8 cellular contexts compared by ENCODE assay signal in the genomic region with DNA sequence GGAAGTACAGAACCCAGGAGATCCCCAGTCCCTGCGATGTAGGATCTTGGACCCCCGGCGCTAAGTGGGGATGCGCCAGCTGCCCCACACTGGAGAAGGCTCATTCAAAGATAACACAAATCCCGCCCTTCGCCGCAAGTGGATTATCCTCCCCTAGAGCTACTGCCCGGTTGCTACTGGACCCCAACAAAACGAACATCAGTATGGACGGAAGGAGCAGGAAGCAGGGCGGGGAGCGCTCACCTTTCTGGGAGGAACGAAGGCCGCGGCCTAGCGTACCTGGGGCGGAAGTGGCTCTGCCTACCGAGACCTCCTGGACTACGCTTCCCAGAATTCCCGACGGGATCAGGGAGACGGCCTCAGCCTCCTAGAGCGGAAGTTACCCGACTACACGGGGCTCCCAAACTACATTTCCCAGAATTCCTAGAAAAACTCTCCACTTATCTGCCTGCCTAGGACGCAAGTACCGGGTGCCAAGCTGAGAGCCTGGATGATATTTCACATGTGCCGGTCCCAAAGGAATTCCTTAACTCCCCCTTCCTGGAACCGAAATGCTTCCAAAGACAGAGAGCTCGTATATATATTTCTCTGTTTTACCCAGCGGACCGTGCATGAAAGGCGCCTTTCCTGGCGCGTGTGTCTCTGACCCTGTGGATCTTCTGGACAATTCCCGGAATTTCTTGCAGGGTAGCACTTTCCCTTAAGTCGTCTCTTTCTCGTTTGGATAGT. TPM values are rescaled to one million over a fixed set of nuclear protein-coding genes. Genes with fewer than 3 reads are reported as not detected.
A peak's percentile ranks its signal among the peaks of the same experiment; 100 is the strongest.
DNase-seq lines count a peak whose midpoint lies in the region; ATAC-seq and TF ChIP-seq lines count a peak whose summit lies in the region.

A gene (minus strand): TSS at position 298 of the 729 bp plus-strand sequence. CDS start 16,141 bp downstream, outside the sequence.

- H3K27me3 ChIP-seq in SJSA1 (replicated peaks) (no peaks in the 10 kb centered on the region), left lung (no peaks in the 10 kb centered on the region)
- no peaks in the 10 kb centered on the region for H3K27me3 ChIP-seq in effector memory CD4-positive, alpha-beta T cell (replicated peaks; ENCODE audit: control insufficient read depth, insufficient read depth, low read length, poor library complexity, severe bottlenecking)

- peak; percentile 100 for ATAC-seq in left lung
- no peak for ATAC-seq in HG03196 (IDR thresholded peaks at IDR 0.05; ENCODE audit: unreplicated experiment)
- no peak for ATAC-seq in HG02981 (IDR thresholded peaks at IDR 0.05; ENCODE audit: unreplicated experiment)

- DNase-seq in Caki2 (ENCODE audit: low read depth) (peak; percentile 92), LHCN-M2 (ENCODE audit: low read depth) (peak; percentile 94), SJSA1 (ENCODE audit: low read depth in 1 of 2, low spot score in 2 of 2) (peak; percentile 82 to 90), left lung (peak; percentile 87 to 92)
- DNase-seq in effector memory CD4-positive, alpha-beta T cell = no peak
- peak; percentile 2 for DNase-seq in stimulated activated CD4-positive, alpha-beta T cell treated with anti-CD3 and anti-CD28 coated beads, Interleukin-4, amount 100 ng/mL, for 1 hour

- H3K9me3 ChIP-seq in SJSA1 (replicated peaks) (no peaks in the 10 kb centered on the region), left lung (peaks cover 0 to 32% of the 10 kb centered on the region in 2 donors)
- H3K9me3 ChIP-seq in effector memory CD4-positive, alpha-beta T cell (ENCODE audit: control insufficient read depth, low read length) = no peaks in the 10 kb centered on the region

- H3K36me3 ChIP-seq in SJSA1 (no peaks in the 10 kb centered on the region; the same call in 1 of the 2 replicates), left lung (no peaks in the 10 kb centered on the region)
- no peaks in the 10 kb centered on the region for H3K36me3 ChIP-seq in effector memory CD4-positive, alpha-beta T cell (ENCODE audit: control insufficient read depth, insufficient read depth, low read length)

- intact Hi-C loops in left lung (cut with DNase I) = no loop called here

- H3K27ac ChIP-seq in SJSA1 (no peak within 1 kb of the TSS), left lung (no peak within 1 kb of the TSS)
- H3K27ac ChIP-seq in effector memory CD4-positive, alpha-beta T cell (ENCODE audit: insufficient read depth, low read length, poor library complexity, severe bottlenecking) = no peak within 1 kb of the TSS

- H3K4me3 ChIP-seq in SJSA1 (peak within 1 kb of the TSS; percentile 54), left lung (peak within 1 kb of the TSS; percentile 52 to 55)
- H3K4me3 ChIP-seq in effector memory CD4-positive, alpha-beta T cell (ENCODE audit: insufficient read depth, low read depth, low read length, poor library complexity, severe bottlenecking) = peak within 1 kb of the TSS; percentile 28

- H3K4me1 ChIP-seq in SJSA1 (replicated peaks) (no peaks in the 10 kb centered on the region), left lung (peaks cover 5% of the 10 kb centered on the region in 2 donors)
- H3K4me1 ChIP-seq in effector memory CD4-positive, alpha-beta T cell (ENCODE audit: control insufficient read depth, insufficient read depth, low read length, poor library complexity, severe bottlenecking) = no peaks in the 10 kb centered on the region

- TF ChIP-seq CTCF in left lung (IDR thresholded peaks at IDR 0.05) = no peak

- in situ Hi-C loops in Caki2 (cut with HindIII; ENCODE audit: low pct_unique_long_range_greater_than_20kb, low sequenced_read_pairs) = no loop called here

RNA-seq across cellular contexts. Expression of the gene that starts here (rescaled TPM):
- 2.0 and 3.2 TPM in 2 replicates for total RNA-seq in Caki2 (2014; rRNA removed; shearing (Covaris generic); ENCODE audit: low replicate concordance)
- total RNA-seq in LHCN-M2 (2014; rRNA removed) (6.2 and 7.0 TPM in 2 replicates), left lung (1 to 10 TPM; 3.2 to 4.5 TPM)
- polyA plus RNA-seq in LHCN-M2 (2012) = 1.6 TPM
- 4.7 and 7.1 TPM in 2 replicates for total RNA-seq in SJSA1 (2014; rRNA removed; shearing (Covaris generic))

Comparison
In these comparisons a context has a peak if more than half of its experiments do, and no peak if none do; other contexts are left out.
1. DNase-seq: peak in Caki2 (single experiment), LHCN-M2 (single experiment), SJSA1 (2 of 2), left lung (2 of 2) and stimulated activated CD4-positive, alpha-beta T cell treated with anti-CD3 and anti-CD28 coated beads, Interleukin-4, amount 100 ng/mL, for 1 hour (single experiment); none in effector memory CD4-positive, alpha-beta T cell (0 of 3).
2. Peak in every context shown above with its lines, with median percentiles within 50 percentile points of each other: H3K4me3 ChIP-seq.